ENCODE assay signal across 20 cellular contexts in the genomic region with DNA sequence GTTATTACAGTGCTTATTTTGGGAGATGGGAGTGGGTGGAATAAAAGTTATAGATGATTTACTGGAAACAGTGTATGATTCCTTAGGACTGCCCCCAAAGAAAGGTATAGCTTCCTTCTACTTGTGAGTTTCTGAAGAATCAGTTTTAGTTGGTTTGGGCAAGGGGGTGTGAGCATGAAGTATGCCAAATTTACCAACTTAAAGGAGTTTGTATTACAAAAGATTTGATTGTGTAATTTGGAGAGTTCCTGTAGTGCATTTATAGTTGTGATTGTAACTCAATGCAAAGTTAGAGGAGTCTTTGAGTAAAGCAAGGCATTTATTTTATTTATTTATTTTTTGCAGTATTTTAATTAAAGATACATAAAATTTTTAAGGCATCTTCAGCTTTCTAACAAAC. TPM values are rescaled to one million over a fixed set of nuclear protein-coding genes. Genes with fewer than 3 reads are reported as not detected.
DNase-seq lines count a peak whose midpoint lies in the region; ATAC-seq and TF ChIP-seq lines count a peak whose summit lies in the region.
"Had no signal": no experiment of that assay in that cellular context is flagged by ENCODE, and none has a peak within 500 bp of the region (broad histone marks: within the 10 kb centered on the region; RNA-seq: fewer than 3 reads in every experiment).

No MANE protein-coding gene starts in this region.

- ATAC-seq in RWPE2 (ENCODE audit: low read depth): no peak
- ATAC-seq in GM18511 (IDR thresholded peaks at IDR 0.05; ENCODE audit: unreplicated experiment): no peak
- ATAC-seq in HG02642 (IDR thresholded peaks at IDR 0.05; ENCODE audit: poor library complexity, unreplicated experiment): no peak
- ATAC-seq: activated CD8-positive, alpha-beta T cell treated with anti-CD3 and anti-CD28 coated beads for 36 hours; activated T-cell treated with anti-CD3 and anti-CD28 coated beads, Interleukin-2, amount 50 U/mL, for 72 hours had no signal

- DNase-seq in cardiac muscle cell (ENCODE audit: low read depth in 1 of 2, low spot score in 1 of 2) (peak in 1 of 2 donors; percentile 36), cardiac septum (ENCODE audit: low spot score) (no peak), RWPE2 (ENCODE audit: low spot score) (no peak), fibroblast of the aortic adventitia (ENCODE audit: low read depth) (peak; percentile 21), NCI-H2196 (lab: John Stamatoyannopoulos, UW; ENCODE audit: unreplicated experiment) (no peak), HuH-7.5 (ENCODE audit: low spot score) (no peak)
- DNase-seq: activated CD8-positive, alpha-beta T cell treated with anti-CD3 and anti-CD28 coated beads for 36 hours; activated naive CD8-positive, alpha-beta T cell treated with anti-CD3 and anti-CD28 coated beads, Interleukin-2, amount 10 ng/mL, durations not matched to agents 7 days and 5 days; activated T-cell treated with anti-CD3 and anti-CD28 coated beads, Interleukin-2, amount 50 U/mL, for 72 hours; central memory CD4-positive, alpha-beta T cell; effector CD8-positive, alpha-beta T cell; hippocampal formation; MM.1S; NCI-H2081; NCI-H526 treated with DMSO at 0.1 percent for 48 hours; occipital lobe; right cardiac atrium; WERI-Rb-1 had no signal

- H3K36me3 ChIP-seq in cardiac muscle cell: no peaks in the 10 kb centered on the region
- H3K36me3 ChIP-seq in RWPE2 (ENCODE audit: low read depth): peaks cover 40% of the 10 kb centered on the region
- H3K36me3 ChIP-seq: WERI-Rb-1 had no signal

- H3K27me3 ChIP-seq in cardiac muscle cell (no peaks in the 10 kb centered on the region), RWPE2 (ENCODE audit: insufficient read depth, poor library complexity, severe bottlenecking) (no peaks in the 10 kb centered on the region)

- H3K4me1 ChIP-seq in cardiac muscle cell (ENCODE audit: low read depth) (peaks cover 44% of the 10 kb centered on the region), RWPE2 (ENCODE audit: insufficient read depth, poor library complexity, severe bottlenecking) (peaks cover 67% of the 10 kb centered on the region)

- intact Hi-C loops in cardiac septum (cut with DNase I): no loop called here

- TF ChIP-seq CTCF in cardiac muscle cell (IDR thresholded peaks at IDR 0.05; ENCODE audit: low read depth, low read length): no peak
- TF ChIP-seq CTCF in RWPE2 (IDR thresholded peaks at IDR 0.05; ENCODE audit: poor library complexity, severe bottlenecking): no peak
- TF ChIP-seq CTCF in fibroblast of the aortic adventitia (IDR thresholded peaks at IDR 0.05; ENCODE audit: insufficient read depth, low read length): no peak

- H3K9me3 ChIP-seq in cardiac muscle cell (ENCODE audit: low read depth) (no peaks in the 10 kb centered on the region), RWPE2 (ENCODE audit: severe bottlenecking) (no peaks in the 10 kb centered on the region)

- H3K27ac ChIP-seq in cardiac muscle cell (peak overlapping the region; percentile 90), RWPE2 (ENCODE audit: poor library complexity, severe bottlenecking) (peak overlapping the region; percentile 95)
- H3K27ac ChIP-seq: WERI-Rb-1 had no signal

- H3K4me3 ChIP-seq in cardiac muscle cell (peak overlapping the region; percentile 1), RWPE2 (ENCODE audit: severe bottlenecking) (no peak overlapping the region), fibroblast of the aortic adventitia (ENCODE audit: low read depth, low read length) (no peak overlapping the region)

RNA-seq across cellular contexts. Expression of a gene that starts 42.8 kb away (rescaled TPM):
- 12.8 and 25.6 TPM in 2 replicates for total RNA-seq in cardiac muscle cell
- polyA plus RNA-seq in cardiac muscle cell: 22.6 and 29.1 TPM in 2 replicates
- total RNA-seq in cardiac septum: 66.0 TPM
- total RNA-seq in fibroblast of the aortic adventitia (ENCODE audit: low replicate concordance): 10.3 and 15.4 TPM in 2 replicates
